ENCODE assay signal across 1 cellular context in the genomic region with DNA sequence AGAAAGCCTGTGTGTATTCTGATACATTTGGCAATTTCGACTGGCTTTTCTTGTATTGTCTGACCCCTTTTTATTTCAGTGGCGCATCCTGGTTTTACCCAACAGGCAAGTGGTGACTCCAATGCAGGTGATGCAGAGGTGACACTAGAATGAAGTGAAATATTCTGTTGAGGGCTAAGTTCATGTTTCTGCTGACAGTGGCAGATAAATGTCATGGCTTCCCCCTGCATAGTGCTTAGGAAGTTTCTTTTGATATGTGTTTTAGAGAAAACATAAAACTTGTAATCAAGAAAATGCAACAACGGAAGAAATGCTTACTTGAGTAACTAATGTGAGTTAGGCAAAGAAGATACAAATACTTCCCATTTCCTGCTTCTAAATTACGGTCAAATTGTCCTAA.
TF ChIP-seq lines count a peak whose summit lies in the region.

No MANE protein-coding gene starts in this region.

TF ChIP-seq in HEK293, 187 proteins besides CTCF, POLR2A, EP300 and RAD21:
- TF ChIP-seq, protein P1, sequence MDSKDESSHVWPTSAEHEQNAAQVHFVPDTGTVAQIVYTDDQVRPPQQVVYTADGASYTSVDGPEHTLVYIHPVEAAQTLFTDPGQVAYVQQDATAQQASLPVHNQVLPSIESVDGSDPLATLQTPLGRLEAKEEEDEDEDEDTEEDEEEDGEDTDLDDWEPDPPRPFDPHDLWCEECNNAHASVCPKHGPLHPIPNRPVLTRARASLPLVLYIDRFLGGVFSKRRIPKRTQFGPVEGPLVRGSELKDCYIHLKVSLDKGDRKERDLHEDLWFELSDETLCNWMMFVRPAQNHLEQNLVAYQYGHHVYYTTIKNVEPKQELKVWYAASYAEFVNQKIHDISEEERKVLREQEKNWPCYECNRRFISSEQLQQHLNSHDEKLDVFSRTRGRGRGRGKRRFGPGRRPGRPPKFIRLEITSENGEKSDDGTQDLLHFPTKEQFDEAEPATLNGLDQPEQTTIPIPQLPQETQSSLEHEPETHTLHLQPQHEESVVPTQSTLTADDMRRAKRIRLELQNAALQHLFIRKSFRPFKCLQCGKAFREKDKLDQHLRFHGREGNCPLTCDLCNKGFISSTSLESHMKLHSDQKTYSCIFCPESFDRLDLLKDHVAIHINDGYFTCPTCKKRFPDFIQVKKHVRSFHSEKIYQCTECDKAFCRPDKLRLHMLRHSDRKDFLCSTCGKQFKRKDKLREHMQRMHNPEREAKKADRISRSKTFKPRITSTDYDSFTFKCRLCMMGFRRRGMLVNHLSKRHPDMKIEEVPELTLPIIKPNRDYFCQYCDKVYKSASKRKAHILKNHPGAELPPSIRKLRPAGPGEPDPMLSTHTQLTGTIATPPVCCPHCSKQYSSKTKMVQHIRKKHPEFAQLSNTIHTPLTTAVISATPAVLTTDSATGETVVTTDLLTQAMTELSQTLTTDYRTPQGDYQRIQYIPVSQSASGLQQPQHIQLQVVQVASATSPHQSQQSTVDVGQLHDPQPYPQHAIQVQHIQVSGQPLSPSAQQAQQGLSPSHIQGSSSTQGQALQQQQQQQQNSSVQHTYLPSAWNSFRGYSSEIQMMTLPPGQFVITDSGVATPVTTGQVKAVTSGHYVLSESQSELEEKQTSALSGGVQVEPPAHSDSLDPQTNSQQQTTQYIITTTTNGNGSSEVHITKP (tag by site-specific recombination; IDR thresholded peaks at IDR 0.05): peak; percentile 72
